16 cellular contexts compared by ENCODE assay signal in genomic region chr7:19020062-19020461, GRCh38.
DNase-seq lines count a peak whose midpoint lies in the region; ATAC-seq and TF ChIP-seq lines count a peak whose summit lies in the region.
"Had no signal": no experiment of that assay in that cellular context is flagged by ENCODE, and none has a peak within 500 bp of the region (broad histone marks: within the 10 kb centered on the region; RNA-seq: fewer than 3 reads in every experiment).

No MANE protein-coding gene starts in this region.

- CTCF ChIA-PET in A673 (lab: Charles Lee): no interaction called here

- ATAC-seq in RWPE2 (ENCODE audit: low read depth): peak; percentile 77
- ATAC-seq: K562 had no signal

- no TSS peak for BruUV-seq in A673 (replicated peaks; lab: Mats Ljungman, UMichigan)

- no peak for TF ChIP-seq CTCF in A673 (conservative IDR thresholded peaks at IDR 0.05; ENCODE audit: low read depth, low read length)
- TF ChIP-seq CTCF in RWPE2 (IDR thresholded peaks at IDR 0.05; ENCODE audit: poor library complexity, severe bottlenecking): peak; percentile 9

- H3K9me3 ChIP-seq in A673 (ENCODE audit: low read depth, low read length, poor library complexity, severe bottlenecking): peaks cover 15% of the 10 kb centered on the region
- no peaks in the 10 kb centered on the region for H3K9me3 ChIP-seq in RWPE2 (ENCODE audit: severe bottlenecking)

- H3K27ac ChIP-seq in A673 (ENCODE audit: low read depth, low read length, poor library complexity, severe bottlenecking): no peak overlapping the region
- peak overlapping the region; percentile 69 for H3K27ac ChIP-seq in RWPE2 (ENCODE audit: poor library complexity, severe bottlenecking)
- H3K27ac ChIP-seq in epithelial cell of prostate: peak overlapping the region; percentile 95
- H3K27ac ChIP-seq: C4-2B had no signal

- no peak overlapping the region for H3K4me3 ChIP-seq in A673 (ENCODE audit: low read depth, low read length, poor library complexity, severe bottlenecking)
- H3K4me3 ChIP-seq in RWPE2 (ENCODE audit: severe bottlenecking): no peak overlapping the region
- H3K4me3 ChIP-seq: K562 had no signal

- no peaks in the 10 kb centered on the region for H3K36me3 ChIP-seq in A673 (ENCODE audit: insufficient read depth, low read length, poor library complexity, severe bottlenecking)
- no peaks in the 10 kb centered on the region for H3K36me3 ChIP-seq in RWPE2 (ENCODE audit: low read depth)

- peak; percentile 36 for DNase-seq in A673 (ENCODE audit: low spot score)
- DNase-seq in HT1080 (ENCODE audit: low read depth): peak; percentile 60
- DNase-seq in RWPE2 (ENCODE audit: low spot score): no peak
- DNase-seq in epithelial cell of prostate (ENCODE audit: low read depth, low spot score): peak; percentile 65
- DNase-seq in NCI-H748 treated with DMSO at 0.1 percent for 48 hours (lab: John Stamatoyannopoulos, UW): no peak
- no peak for DNase-seq in KG1 (lab: John Stamatoyannopoulos, UW)
- no peak for DNase-seq in activated CD8-positive, alpha-beta memory T cell treated with anti-CD3 and anti-CD28 coated beads, Interleukin-2, amount 50 U/mL, for 48 hours
- no peak for DNase-seq in posterior vena cava (ENCODE audit: low spot score)
- DNase-seq: H7, NCI-H1092, NCI-H146, NCI-H2081, NCI-H510A treated with DMSO at 0.1 percent for 48 hours, SW 1271 had no signal

- intact Hi-C loops in A673 (cut with micrococcal nuclease; ENCODE audit: unreplicated experiment): no loop called here
- intact Hi-C loops in posterior vena cava (cut with DNase I): no loop called here

- POLR2A ChIA-PET in A673 (lab: Charles Lee; ENCODE audit: low non-redundant PET): no interaction called here

- H3K4me1 ChIP-seq in A673 (ENCODE audit: insufficient read depth, low read length, poor library complexity, severe bottlenecking): no peaks in the 10 kb centered on the region
- peaks cover 23% of the 10 kb centered on the region for H3K4me1 ChIP-seq in RWPE2 (ENCODE audit: insufficient read depth, poor library complexity, severe bottlenecking)

- H3K27me3 ChIP-seq in A673 (replicated peaks; ENCODE audit: insufficient read depth, low read depth, low read length, poor library complexity) (no peaks in the 10 kb centered on the region), RWPE2 (ENCODE audit: insufficient read depth, poor library complexity, severe bottlenecking) (no peaks in the 10 kb centered on the region)

Comparison
In these comparisons a context has a peak if more than half of its experiments do, and no peak if none do; other contexts are left out.
1. DNase-seq: peak in A673 (single experiment), HT1080 (single experiment) and epithelial cell of prostate (single experiment); none in RWPE2 (single experiment), NCI-H748 treated with DMSO at 0.1 percent for 48 hours (single experiment), KG1 (single experiment), activated CD8-positive, alpha-beta memory T cell treated with anti-CD3 and anti-CD28 coated beads, Interleukin-2, amount 50 U/mL, for 48 hours (single experiment) and posterior vena cava (single experiment).